Comparison of ENCODE assay signal across 10 cellular contexts in genomic region chr1:60280764-60281278, GRCh38.
DNase-seq lines count a peak whose midpoint lies in the region; ATAC-seq and TF ChIP-seq lines count a peak whose summit lies in the region.
"Had no signal": no experiment of that assay in that cellular context is flagged by ENCODE, and none has a peak within 500 bp of the region (broad histone marks: within the 10 kb centered on the region; RNA-seq: fewer than 3 reads in every experiment).

No MANE protein-coding gene starts in this region.

- TF ChIP-seq CTCF in omental fat pad (IDR thresholded peaks at IDR 0.05) = no peak
- no peak for TF ChIP-seq CTCF in mesothelial cell of epicardium (IDR thresholded peaks at IDR 0.05; ENCODE audit: unreplicated experiment)

- no peaks in the 10 kb centered on the region for H3K36me3 ChIP-seq in adipocyte (ENCODE audit: control insufficient read depth, insufficient read depth, low read length, severe bottlenecking)

- peaks cover 47% of the 10 kb centered on the region for H3K4me1 ChIP-seq in adipocyte (ENCODE audit: control insufficient read depth, insufficient read depth, low read length)

- H3K4me3 ChIP-seq in adipocyte (ENCODE audit: low read length) = no peak overlapping the region

- no peaks in the 10 kb centered on the region for H3K9me3 Mint-ChIP-seq in mesothelial cell of epicardium
- H3K9me3 Mint-ChIP-seq: activated naive CD8-positive, alpha-beta T cell treated with anti-CD3 and anti-CD28 coated beads, Interleukin-2, amount 10 ng/mL, durations not matched to agents 7 days and 5 days had no signal

- no peaks in the 10 kb centered on the region for H3K9me3 ChIP-seq in adipocyte (ENCODE audit: control insufficient read depth, low read length)

- CTCF ChIA-PET in HEK293T (lab: Yijun Ruan, JAX) = interaction anchor here (0.5 to 2.1 kb wide), 8 partner anchors 8 to 554 kb away, joined by 3 to 25 read pairs (median 4); no protein-coding TSS in a partner anchor

- ATAC-seq in GM18867 (IDR thresholded peaks at IDR 0.05; ENCODE audit: unreplicated experiment) (peak; percentile 13), HG03103 (IDR thresholded peaks at IDR 0.05; ENCODE audit: low read depth, unreplicated experiment) (peak; percentile 7), omental fat pad (ENCODE audit: low FRiP score) (peak; percentile 19)

- H3K27me3 Mint-ChIP-seq in mesothelial cell of epicardium (ENCODE audit: low read depth) = no peaks in the 10 kb centered on the region

- peaks cover 28% of the 10 kb centered on the region for H3K4me1 Mint-ChIP-seq in mesothelial cell of epicardium

- no peak overlapping the region for H3K4me3 Mint-ChIP-seq in mesothelial cell of epicardium
- H3K4me3 Mint-ChIP-seq: activated naive CD8-positive, alpha-beta T cell treated with anti-CD3 and anti-CD28 coated beads, Interleukin-2, amount 10 ng/mL, durations not matched to agents 7 days and 5 days had no signal

- no peaks in the 10 kb centered on the region for H3K27me3 ChIP-seq in adipocyte (replicated peaks; ENCODE audit: control insufficient read depth, insufficient read depth, low read length)
- H3K27me3 ChIP-seq: dorsolateral prefrontal cortex had no signal

- POLR2A ChIA-PET in HEK293T (lab: Yijun Ruan, JAX) = interaction anchor here (0.9 kb wide), 1 partner anchor 484 kb away, joined by 4 read pairs; no protein-coding TSS in a partner anchor

- DNase-seq in adipocyte (ENCODE audit: low read depth) (peak; percentile 9), omental fat pad (ENCODE audit: low spot score) (no peak), mesothelial cell of epicardium (ENCODE audit: low spot score in 2 of 2, unreplicated experiment in 2 of 2) (no peak), HEK293T (ENCODE audit: extremely low spot score) (no peak)
- no peak for DNase-seq in stimulated activated CD4-positive, alpha-beta T cell treated with anti-CD3 and anti-CD28 coated beads, Interleukin-1b, Interleukin-23, amount 100 ng/mL, for 48 hours
- no peak for DNase-seq in activated T-cell treated with anti-CD3 and anti-CD28 coated beads, Interleukin-2, amount 50 U/mL, for 1 hour
- DNase-seq: activated naive CD8-positive, alpha-beta T cell treated with anti-CD3 and anti-CD28 coated beads, Interleukin-2, amount 10 ng/mL, durations not matched to agents 7 days and 5 days had no signal

- peak overlapping the region; percentile 61 for H3K9ac ChIP-seq in adipocyte (ENCODE audit: low read length)

- H3K27ac Mint-ChIP-seq in mesothelial cell of epicardium = no peak overlapping the region
- H3K27ac Mint-ChIP-seq: activated naive CD8-positive, alpha-beta T cell treated with anti-CD3 and anti-CD28 coated beads, Interleukin-2, amount 10 ng/mL, durations not matched to agents 7 days and 5 days had no signal

- no peaks in the 10 kb centered on the region for H3K36me3 Mint-ChIP-seq in mesothelial cell of epicardium
- H3K36me3 Mint-ChIP-seq: activated naive CD8-positive, alpha-beta T cell treated with anti-CD3 and anti-CD28 coated beads, Interleukin-2, amount 10 ng/mL, durations not matched to agents 7 days and 5 days had no signal

TF ChIP-seq in HEK293T, 16 proteins besides CTCF, POLR2A, EP300 and RAD21:
- no peak for TF ChIP-seq ZNF384 (IDR thresholded peaks at IDR 0.05)
- TF ChIP-seq LEF1 (IDR thresholded peaks at IDR 0.05; ENCODE audit: borderline replicate concordance) = no peak
